15 cellular contexts compared by ENCODE assay signal in genomic region chr4:106297636-106298035, GRCh38. TPM values are rescaled to one million over a fixed set of nuclear protein-coding genes. Genes with fewer than 3 reads are reported as not detected.
DNase-seq lines count a peak whose midpoint lies in the region; ATAC-seq and TF ChIP-seq lines count a peak whose summit lies in the region.
"Had no signal": no experiment of that assay in that cellular context is flagged by ENCODE, and none has a peak within 500 bp of the region (broad histone marks: within the 10 kb centered on the region; RNA-seq: fewer than 3 reads in every experiment).

No MANE protein-coding gene starts in this region.

- no peak for TF ChIP-seq RAD21 in IMR-90 (IDR thresholded peaks at IDR 0.05; ENCODE audit: low read length)

- peak; percentile 48 for ATAC-seq in GM21423 (IDR thresholded peaks at IDR 0.05; ENCODE audit: unreplicated experiment)
- ATAC-seq in IMR-90 (ENCODE audit: low read depth), result peak; percentile 11; the same call in 1 of the 2 replicates
- ATAC-seq: CD8-positive, alpha-beta T cell had no signal

- H4K8ac ChIP-seq in IMR-90 (ENCODE audit: low read depth in 2 of 2, low read length in 2 of 2), result no peak overlapping the region

- no peak overlapping the region for H3K4me2 ChIP-seq in IMR-90 (ENCODE audit: low read depth, low read length)
- H3K4me2 ChIP-seq: BLaER1 treated with 17β-estradiol and CSF1 and Interleukin-3, amounts not matched to agents 10 nM and 100 nM had no signal

- DNase-seq in ACHN (peak; percentile 20), IMR-90 (no peak), glomerular visceral epithelial cell (ENCODE audit: extremely low spot score) (peak; percentile 68), H7 (no peak), erythroblast (lab: John Stamatoyannopoulos, UW) (no peak)
- no peak for DNase-seq in activated CD4-positive, alpha-beta T cell treated with anti-CD3 and anti-CD28 coated beads, Interleukin-2, amount 50 U/mL, for 48 hours
- DNase-seq in effector CD8-positive, alpha-beta T cell (lab: John Stamatoyannopoulos, UW), result no peak
- DNase-seq: 8988T; CD8-positive, alpha-beta T cell; GOT3; KBM-7 had no signal

- H3K79me1 ChIP-seq in IMR-90 (ENCODE audit: low read depth in 1 of 2, low read length in 2 of 2), result peaks cover 0 to 13% of the 10 kb centered on the region in 2 experiments; a peak in 2 of 4 replicates

- TF ChIP-seq POLR2A in IMR-90 (IDR thresholded peaks at IDR 0.05; ENCODE audit: low read depth, low read length), result no peak
- TF ChIP-seq POLR2A in erythroblast (IDR thresholded peaks at IDR 0.05; ENCODE audit: low read length), result no peak

- no peak overlapping the region for H2AK9ac ChIP-seq in IMR-90 (replicated peaks; ENCODE audit: low read depth, low read length, poor library complexity)

- H3K36me3 ChIP-seq in IMR-90 (ENCODE audit: control insufficient read depth, insufficient read depth, low read length) (peaks cover 9% of the 10 kb centered on the region), H7 (replicated peaks; ENCODE audit: control insufficient read depth, insufficient read depth, low read length) (no peaks in the 10 kb centered on the region; the same call in 1 of the 2 replicates)

- no peak overlapping the region for H3K18ac ChIP-seq in IMR-90 (ENCODE audit: low read depth, low read length)

- POLR2A ChIA-PET in IMR-90 (lab: Charles Lee; ENCODE audit: unreplicated experiment), result no interaction called here

- H2AK5ac ChIP-seq in IMR-90 (ENCODE audit: low read depth, low read length), result no peak overlapping the region

- H4K20me1 ChIP-seq in IMR-90 (ENCODE audit: insufficient read depth, low read length), result no peaks in the 10 kb centered on the region
- H4K20me1 ChIP-seq: BLaER1 treated with 17β-estradiol and CSF1 and Interleukin-3, amounts not matched to agents 10 nM and 100 nM had no signal

- no peak overlapping the region for H3K4ac ChIP-seq in IMR-90 (ENCODE audit: low read depth, low read length)

- CTCF ChIA-PET in IMR-90 (lab: Yijun Ruan, JAX), result no interaction called here

- no peak overlapping the region for H2BK5ac ChIP-seq in IMR-90 (ENCODE audit: low read depth, low read length, poor library complexity, severe bottlenecking)

- no peak overlapping the region for H2BK15ac ChIP-seq in IMR-90 (ENCODE audit: low read depth, low read length)

- intact Hi-C loops in IMR-90 (cut with micrococcal nuclease), result no loop called here

- no peak overlapping the region for H3K14ac ChIP-seq in IMR-90 (replicated peaks; ENCODE audit: low read depth, low read length)

- H3K4me3 ChIP-seq in IMR-90 (ENCODE audit: insufficient read depth, low read depth, low read length) (no peak overlapping the region), H7 (ENCODE audit: insufficient read depth, low read depth, low read length) (no peak overlapping the region)
- H3K4me3 ChIP-seq: BLaER1 treated with 17β-estradiol and CSF1 and Interleukin-3, amounts not matched to agents 10 nM and 100 nM; HAP-1 had no signal

- in situ Hi-C loops in ACHN (cut with HindIII; ENCODE audit: low pct_ligation_motif_present, low pct_unique_long_range_greater_than_20kb, low sequenced_read_pairs) (no loop called here), IMR-90 (cut with MboI; ENCODE audit: low sequenced_read_pairs) (no loop called here)

- H3K27me3 ChIP-seq in IMR-90 (ENCODE audit: control insufficient read depth, insufficient read depth, low read length) (no peaks in the 10 kb centered on the region), H7 (ENCODE audit: control insufficient read depth, insufficient read depth, low read length) (no peaks in the 10 kb centered on the region)
- H3K27me3 ChIP-seq: BLaER1 treated with 17β-estradiol and CSF1 and Interleukin-3, amounts not matched to agents 10 nM and 100 nM had no signal

- TF ChIP-seq CTCF in IMR-90 (conservative IDR thresholded peaks at IDR 0.05; ENCODE audit: low read depth, low read length), result no peak

- H2BK120ac ChIP-seq in IMR-90 (ENCODE audit: low read depth, low read length), result no peak overlapping the region

- no peak overlapping the region for H3K9ac ChIP-seq in IMR-90 (ENCODE audit: low read depth, low read length)
- H3K9ac ChIP-seq: BLaER1 treated with 17β-estradiol and CSF1 and Interleukin-3, amounts not matched to agents 10 nM and 100 nM had no signal

- BruUV-seq in IMR-90 (replicated peaks; lab: Mats Ljungman, UMichigan), result no TSS peak

- H3K56ac ChIP-seq in IMR-90 (ENCODE audit: extremely low read depth, insufficient read depth, low read length), result no peak overlapping the region

- dilution Hi-C loops in IMR-90 (cut with HindIII; ENCODE audit: low sequenced_read_pairs, unreplicated experiment), result no loop called here

- H2AFZ ChIP-seq in IMR-90 (replicated peaks; ENCODE audit: low read length, poor library complexity), result no peak overlapping the region

- H3K23ac ChIP-seq in IMR-90 (ENCODE audit: low read depth, low read length), result no peak overlapping the region

- no peak overlapping the region for H4K5ac ChIP-seq in IMR-90 (ENCODE audit: low read depth, low read length)

- H2BK20ac ChIP-seq in IMR-90 (ENCODE audit: low read depth, low read length), result no peak overlapping the region

- H3K27ac ChIP-seq in IMR-90 (ENCODE audit: insufficient read depth, low read length), result no peak overlapping the region
- H3K27ac ChIP-seq: BLaER1 treated with 17β-estradiol and CSF1 and Interleukin-3, amounts not matched to agents 10 nM and 100 nM; HL-60 had no signal

- no peaks in the 10 kb centered on the region for H3K9me3 ChIP-seq in IMR-90 (ENCODE audit: control insufficient read depth, insufficient read depth, low read length)
- H3K9me3 ChIP-seq: HAP-1 had no signal

- H4K91ac ChIP-seq in IMR-90 (ENCODE audit: insufficient read depth, low read depth, low read length), result no peak overlapping the region

- H3K9me1 ChIP-seq in IMR-90 (ENCODE audit: insufficient read depth, low read length), result no peaks in the 10 kb centered on the region

- H3K4me1 ChIP-seq in IMR-90 (ENCODE audit: control insufficient read depth, insufficient read depth, low read length), result peaks cover 2% of the 10 kb centered on the region; the same call in 1 of the 2 replicates
- H3K4me1 ChIP-seq: BLaER1 treated with 17β-estradiol and CSF1 and Interleukin-3, amounts not matched to agents 10 nM and 100 nM had no signal

TF ChIP-seq in IMR-90, 13 proteins besides CTCF, POLR2A, EP300 and RAD21:
- TF ChIP-seq NFE2L2 (IDR thresholded peaks at IDR 0.05; ENCODE audit: low read depth, low read length), result no peak

RNA-seq across cellular contexts. Expression of gene TBCK, which starts 18.4 kb away (rescaled TPM):
- total RNA-seq in IMR-90 (2012; rRNA removed), result 29.9 and 30.3 TPM in 2 replicates
- polyA plus RNA-seq in IMR-90 (2012; rRNA removed), result 10.2 and 10.7 TPM in 2 replicates
- 3.5 and 11.9 TPM in 2 replicates for polyA plus RNA-seq in IMR-90 (2012; cell fraction: cytosol; rRNA removed)
- polyA plus RNA-seq in IMR-90 (2012; cell fraction: nucleus; rRNA removed; ENCODE audit: low replicate concordance), result 5.6 and 37.5 TPM in 2 replicates
- total RNA-seq in H7 (2014; rRNA removed; shearing (Covaris generic)), result 23.9 and 33.8 TPM in 2 replicates

RNA-seq across cellular contexts. Expression of gene AIMP1, which starts 18.7 kb away (rescaled TPM):
- total RNA-seq in IMR-90 (2012; rRNA removed), result 11.8 and 27.5 TPM in 2 replicates
- 18.2 and 21.4 TPM in 2 replicates for polyA plus RNA-seq in IMR-90 (2012; rRNA removed)
- polyA plus RNA-seq in IMR-90 (2012; cell fraction: cytosol; rRNA removed), result 1.2 and 1.8 TPM in 2 replicates
- polyA plus RNA-seq in IMR-90 (2012; cell fraction: nucleus; rRNA removed; ENCODE audit: low replicate concordance), result 0.78 and 10.8 TPM in 2 replicates
- total RNA-seq in H7 (2014; rRNA removed; shearing (Covaris generic)), result 25.6 and 37.8 TPM in 2 replicates

Comparison
In these comparisons a context has a peak if more than half of its experiments do, and no peak if none do; other contexts are left out.
1. DNase-seq: peak in ACHN (single experiment) and glomerular visceral epithelial cell (single experiment); none in IMR-90 (single experiment), H7 (single experiment), activated CD4-positive, alpha-beta T cell treated with anti-CD3 and anti-CD28 coated beads, Interleukin-2, amount 50 U/mL, for 48 hours (0 of 2), effector CD8-positive, alpha-beta T cell (single experiment) and erythroblast (0 of 2).